ENCODE assay signal across 8 cellular contexts in the genomic region with DNA sequence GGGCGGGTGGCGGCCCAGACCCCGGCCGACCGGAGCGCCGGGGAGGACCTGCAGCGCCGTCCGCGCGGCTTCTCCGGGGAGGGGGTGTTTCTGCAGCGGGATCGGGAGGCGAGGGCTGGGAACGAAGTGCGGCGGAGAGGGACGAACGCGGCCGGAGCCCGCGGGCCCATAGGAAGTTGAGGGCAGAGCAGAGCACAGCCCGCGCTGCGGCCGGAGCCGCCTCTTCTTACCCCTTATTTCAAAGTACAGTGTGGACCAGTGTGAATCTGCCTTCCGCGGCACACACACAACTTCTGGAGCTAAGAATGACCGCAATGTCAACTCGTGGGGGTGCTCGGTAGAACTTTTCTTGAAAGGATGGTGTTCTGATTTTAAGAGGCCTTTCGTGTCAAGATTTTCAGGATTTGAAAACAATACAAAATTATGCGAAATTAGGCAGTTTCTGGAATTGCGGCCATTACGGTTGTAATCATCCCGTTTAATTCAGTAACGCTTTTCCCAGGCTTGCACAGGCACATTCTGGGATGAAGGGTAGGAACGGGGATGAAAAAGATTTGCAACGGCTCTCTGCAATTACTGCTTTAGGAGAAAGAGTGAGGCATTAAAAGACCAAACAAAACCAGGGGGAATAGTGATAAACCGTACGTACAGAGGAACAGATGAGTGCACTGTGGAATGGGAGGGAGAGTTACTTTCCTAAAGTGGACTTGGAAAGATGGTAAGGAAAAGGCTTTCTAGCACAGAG. TPM values are rescaled to one million over a fixed set of nuclear protein-coding genes. Genes with fewer than 3 reads are reported as not detected.
DNase-seq lines count a peak whose midpoint lies in the region; ATAC-seq, FAIRE-seq and TF ChIP-seq lines count a peak whose summit lies in the region.

No MANE protein-coding gene starts in this region.

- no peak for FAIRE-seq in RCC 7860 (lab: Jason Lieb, UNC)

- H3K9me3 ChIP-seq in cardiac muscle cell (ENCODE audit: low read depth) (no peaks in the 10 kb centered on the region), parathyroid adenoma (ENCODE audit: control insufficient read depth, low read length) (no peaks in the 10 kb centered on the region)

- in situ Hi-C loops in Caki2 (cut with HindIII; ENCODE audit: low pct_unique_long_range_greater_than_20kb, low sequenced_read_pairs): no loop called here

- peaks cover 32% of the 10 kb centered on the region for H3K4me1 Mint-ChIP-seq in activated naive CD8-positive, alpha-beta T cell treated with anti-CD3 and anti-CD28 coated beads, Interleukin-2, amount 50 U/mL, for 24 hours

- H3K27me3 ChIP-seq in cardiac muscle cell (no peaks in the 10 kb centered on the region), parathyroid adenoma (ENCODE audit: control insufficient read depth, insufficient read depth, low read length) (no peaks in the 10 kb centered on the region)

- H3K27ac ChIP-seq in cardiac muscle cell (peak overlapping the region; percentile 98), parathyroid adenoma (peak overlapping the region; percentile 80)

- H3K79me2 ChIP-seq in parathyroid adenoma: peaks cover 3% of the 10 kb centered on the region

- H3K4me3 ChIP-seq in cardiac muscle cell: peak overlapping the region; percentile 68
- H3K4me3 ChIP-seq in parathyroid adenoma (ENCODE audit: low read depth, low read length): peak overlapping the region; percentile 71

- peak overlapping the region; percentile 13 for H3K9ac ChIP-seq in parathyroid adenoma

- DNase-seq in Caki2 (ENCODE audit: low read depth) (peak; percentile 55), RCC 7860 (ENCODE audit: low spot score) (peak; percentile 30), cardiac muscle cell (ENCODE audit: low read depth in 1 of 2, low spot score in 1 of 2) (peak; percentile 75 to 78), NCI-H446 treated with DMSO at 0.1 percent for 48 hours (lab: John Stamatoyannopoulos, UW) (no peak)
- DNase-seq in activated naive CD8-positive, alpha-beta T cell treated with anti-CD3 and anti-CD28 coated beads, Interleukin-2, amount 50 U/mL, for 24 hours: peak; percentile 59

- H2AFZ ChIP-seq in parathyroid adenoma: peak overlapping the region; percentile 77

- peak overlapping the region; percentile 98 for H3K27ac Mint-ChIP-seq in activated naive CD8-positive, alpha-beta T cell treated with anti-CD3 and anti-CD28 coated beads, Interleukin-2, amount 50 U/mL, for 24 hours

- no peak for TF ChIP-seq CTCF in cardiac muscle cell (IDR thresholded peaks at IDR 0.05; ENCODE audit: low read depth, low read length)
- TF ChIP-seq CTCF in parathyroid adenoma (IDR thresholded peaks at IDR 0.05): no peak

- peak overlapping the region; percentile 96 for H3K4me3 Mint-ChIP-seq in activated naive CD8-positive, alpha-beta T cell treated with anti-CD3 and anti-CD28 coated beads, Interleukin-2, amount 50 U/mL, for 24 hours

- H3K36me3 ChIP-seq in cardiac muscle cell (no peaks in the 10 kb centered on the region), parathyroid adenoma (ENCODE audit: control insufficient read depth, insufficient read depth, low read length) (no peaks in the 10 kb centered on the region)

- H3K27me3 Mint-ChIP-seq in activated naive CD8-positive, alpha-beta T cell treated with anti-CD3 and anti-CD28 coated beads, Interleukin-2, amount 50 U/mL, for 24 hours: no peaks in the 10 kb centered on the region

- ATAC-seq in GM19397 (IDR thresholded peaks at IDR 0.05; ENCODE audit: unreplicated experiment) (peak; percentile 32), HG03520 (IDR thresholded peaks at IDR 0.05; ENCODE audit: unreplicated experiment) (peak; percentile 28)
- peak; percentile 13 for ATAC-seq in activated naive CD8-positive, alpha-beta T cell treated with anti-CD3 and anti-CD28 coated beads, Interleukin-2, amount 50 U/mL, for 24 hours

- H3K4me1 ChIP-seq in cardiac muscle cell (ENCODE audit: low read depth) (peaks cover 30% of the 10 kb centered on the region), parathyroid adenoma (peaks cover 12% of the 10 kb centered on the region)

- H3K4me2 ChIP-seq in parathyroid adenoma (ENCODE audit: low read length): peak overlapping the region; percentile 78

- peaks cover 2% of the 10 kb centered on the region for H3K36me3 Mint-ChIP-seq in activated naive CD8-positive, alpha-beta T cell treated with anti-CD3 and anti-CD28 coated beads, Interleukin-2, amount 50 U/mL, for 24 hours (ENCODE audit: low read depth)

- H3K9me3 Mint-ChIP-seq in activated naive CD8-positive, alpha-beta T cell treated with anti-CD3 and anti-CD28 coated beads, Interleukin-2, amount 50 U/mL, for 24 hours: no peaks in the 10 kb centered on the region

RNA-seq across cellular contexts. Expression of gene TDRD3, which starts 0.8 kb away (rescaled TPM):
- 4.6 and 7.4 TPM in 2 replicates for total RNA-seq in Caki2 (2014; rRNA removed; shearing (Covaris generic); ENCODE audit: low replicate concordance)
- 20.1 and 29.5 TPM in 2 replicates for total RNA-seq in cardiac muscle cell
- 20.8 and 24.5 TPM in 2 replicates for polyA plus RNA-seq in cardiac muscle cell
